ENCODE assay signal across 17 cellular contexts in genomic region chr11:133115099-133115498, GRCh38.
"Had no signal": no experiment of that assay in that cellular context is flagged by ENCODE, and none has a peak within 500 bp of the region (broad histone marks: within the 10 kb centered on the region; RNA-seq: fewer than 3 reads in every experiment).

No MANE protein-coding gene starts in this region.

- H3K4me3 ChIP-seq: hepatocyte, lung, pancreas, right lobe of liver, suprapubic skin had no signal

- H3K27me3 ChIP-seq: hepatocyte, neutrophil, pancreas, right lobe of liver had no signal

- H3K36me3 ChIP-seq: neutrophil, pancreas, right lobe of liver, suprapubic skin had no signal

- DNase-seq: cortex of kidney; effector memory CD8-positive, alpha-beta T cell; erythroblast; kidney; naive B cell; pancreas; retina; small intestine; stimulated activated CD4-positive, alpha-beta T cell treated with anti-CD3 and anti-CD28 coated beads, Interleukin-15, amount 100 ng/mL, for 24 hours; stimulated activated CD4-positive, alpha-beta T cell treated with anti-CD3 and anti-CD28 coated beads, Interleukin-2, amount 100 ng/mL, for 48 hours; stimulated activated naive B cell treated with anti-CD40 and anti-IgM and Interleukin-4, amounts not matched to agents 10 μg/mL and 1 μg/mL and 100 μg/mL, for 72 hours had no signal

- H3K4me2 ChIP-seq: hepatocyte had no signal

- H3K9me3 ChIP-seq: neutrophil, pancreas, right lobe of liver, suprapubic skin had no signal

- H2AFZ ChIP-seq: hepatocyte had no signal

- ATAC-seq: effector memory CD8-positive, alpha-beta T cell; natural killer cell treated with Interleukin-12 subunit alpha and Interleukin-12 subunit beta and Interleukin-15 and Interleukin-18, amount 100 ng/mL, for 72 hours; pancreas; stimulated activated naive B cell treated with anti-CD40 and anti-IgM and Interleukin-4, amounts not matched to agents 10 μg/mL and 1 μg/mL and 100 μg/mL, for 72 hours had no signal

- H3K4me1 ChIP-seq: pancreas, right lobe of liver, suprapubic skin had no signal

- H3K27ac ChIP-seq: hepatocyte, neutrophil, pancreas, right lobe of liver, suprapubic skin had no signal

- H3K79me2 ChIP-seq: hepatocyte had no signal
